In genomic region chr19:2351591-2351990, GRCh38 we compare ENCODE assay signal across 23 cellular contexts. TPM values are rescaled to one million over a fixed set of nuclear protein-coding genes. Genes with fewer than 3 reads are reported as not detected.
DNase-seq lines count a peak whose midpoint lies in the region; ATAC-seq, FAIRE-seq and TF ChIP-seq lines count a peak whose summit lies in the region.
"Had no signal": no experiment of that assay in that cellular context is flagged by ENCODE, and none has a peak within 500 bp of the region (broad histone marks: within the 10 kb centered on the region; RNA-seq: fewer than 3 reads in every experiment).

No MANE protein-coding gene starts in this region.

- no peak overlapping the region for H3K4me3 Mint-ChIP-seq in WTC11
- no peak overlapping the region for H3K4me3 Mint-ChIP-seq in stimulated activated memory B cell treated with anti-CD40 and anti-IgM and Interleukin-4, amounts not matched to agents 10 μg/mL and 1 μg/mL and 100 μg/mL, for 72 hours
- H3K4me3 Mint-ChIP-seq: CD4-positive, alpha-beta memory T cell; HFFc6 had no signal

- H3K4me1 Mint-ChIP-seq in WTC11 = no peaks in the 10 kb centered on the region
- H3K4me1 Mint-ChIP-seq in stimulated activated memory B cell treated with anti-CD40 and anti-IgM and Interleukin-4, amounts not matched to agents 10 μg/mL and 1 μg/mL and 100 μg/mL, for 72 hours = no peaks in the 10 kb centered on the region
- H3K4me1 Mint-ChIP-seq: CD4-positive, alpha-beta memory T cell had no signal

- 0 out of 2 replicates have a peak overlapping the region, but pooled peaks have one; percentile 27 for H3K27ac Mint-ChIP-seq in WTC11
- no peak overlapping the region for H3K27ac Mint-ChIP-seq in stimulated activated memory B cell treated with anti-CD40 and anti-IgM and Interleukin-4, amounts not matched to agents 10 μg/mL and 1 μg/mL and 100 μg/mL, for 72 hours
- H3K27ac Mint-ChIP-seq: CD4-positive, alpha-beta memory T cell; HFFc6 had no signal

- POLR2A ChIA-PET in WTC11 (lab: Charles Lee) = no interaction called here

- intact Hi-C loops in kidney (cut with DNase I) = no loop called here

- ATAC-seq in RWPE2 (ENCODE audit: low read depth) (no peak), WTC11 (no peak)
- peak; percentile 68 for ATAC-seq in stimulated activated memory B cell treated with anti-CD40 and anti-IgM and Interleukin-4, amounts not matched to agents 10 μg/mL and 1 μg/mL and 100 μg/mL, for 72 hours

- FAIRE-seq in kidney (lab: Jason Lieb, UNC) = no peak
- FAIRE-seq: GM12891, H54 had no signal

- TF ChIP-seq CTCF in RWPE2 (IDR thresholded peaks at IDR 0.05; ENCODE audit: poor library complexity, severe bottlenecking) (no peak), WTC11 (IDR thresholded peaks at IDR 0.05) (no peak), kidney (IDR thresholded peaks at IDR 0.05; ENCODE audit: borderline replicate concordance, extremely low read depth, insufficient read depth) (no peak)

- H3K27ac ChIP-seq in RWPE2 (ENCODE audit: poor library complexity, severe bottlenecking) (no peak overlapping the region), kidney (ENCODE audit: low read depth in 2 of 2, low read length in 2 of 2) (no peak overlapping the region)

- H3K4me1 ChIP-seq in RWPE2 (ENCODE audit: insufficient read depth, poor library complexity, severe bottlenecking) = no peaks in the 10 kb centered on the region
- no peaks in the 10 kb centered on the region for H3K4me1 ChIP-seq in kidney (ENCODE audit: control insufficient read depth in 1 of 2, insufficient read depth in 1 of 2, low read depth in 1 of 2, low read length in 2 of 2)
- H3K4me1 ChIP-seq: HAP-1 had no signal

- H3K9me3 ChIP-seq in RWPE2 (ENCODE audit: severe bottlenecking) = no peaks in the 10 kb centered on the region
- no peaks in the 10 kb centered on the region for H3K9me3 ChIP-seq in kidney (ENCODE audit: control insufficient read depth in 1 of 2, low read length in 2 of 2)
- H3K9me3 ChIP-seq: HAP-1 had no signal

- H3K27me3 Mint-ChIP-seq in WTC11 (ENCODE audit: low read depth) = no peaks in the 10 kb centered on the region
- no peaks in the 10 kb centered on the region for H3K27me3 Mint-ChIP-seq in stimulated activated memory B cell treated with anti-CD40 and anti-IgM and Interleukin-4, amounts not matched to agents 10 μg/mL and 1 μg/mL and 100 μg/mL, for 72 hours
- H3K27me3 Mint-ChIP-seq: CD4-positive, alpha-beta memory T cell had no signal

- no peaks in the 10 kb centered on the region for H3K27me3 ChIP-seq in RWPE2 (ENCODE audit: insufficient read depth, poor library complexity, severe bottlenecking)

- H3K9me3 Mint-ChIP-seq in WTC11 = no peaks in the 10 kb centered on the region
- no peaks in the 10 kb centered on the region for H3K9me3 Mint-ChIP-seq in stimulated activated memory B cell treated with anti-CD40 and anti-IgM and Interleukin-4, amounts not matched to agents 10 μg/mL and 1 μg/mL and 100 μg/mL, for 72 hours
- H3K9me3 Mint-ChIP-seq: CD4-positive, alpha-beta memory T cell; HFFc6 had no signal

- no peaks in the 10 kb centered on the region for H3K36me3 Mint-ChIP-seq in WTC11
- peaks cover 10% of the 10 kb centered on the region for H3K36me3 Mint-ChIP-seq in stimulated activated memory B cell treated with anti-CD40 and anti-IgM and Interleukin-4, amounts not matched to agents 10 μg/mL and 1 μg/mL and 100 μg/mL, for 72 hours

- H3K4me3 ChIP-seq in RWPE2 (ENCODE audit: severe bottlenecking) (no peak overlapping the region), kidney (ENCODE audit: low read length in 2 of 2) (no peak overlapping the region)
- H3K4me3 ChIP-seq: HAP-1 had no signal

- peak; percentile 59 for DNase-seq in RWPE2 (ENCODE audit: low spot score)
- no peak for DNase-seq in WTC11 (ENCODE audit: low spot score)
- peak; percentile 55 for DNase-seq in kidney
- no peak for DNase-seq in germinal center (ENCODE audit: low spot score)
- DNase-seq in NCI-H526 (lab: John Stamatoyannopoulos, UW) = no peak
- DNase-seq: C1 segment of cervical spinal cord, Calu3, COR-L47, DMS53, DMS79 treated with DMSO at 0.1 percent for 48 hours, GF-D8, GOT3, HFFc6 had no signal

- no peak overlapping the region for H3K9ac ChIP-seq in kidney (ENCODE audit: low read length in 2 of 2)

- H3K36me3 ChIP-seq in RWPE2 (ENCODE audit: low read depth) (no peaks in the 10 kb centered on the region), kidney (ENCODE audit: control insufficient read depth in 1 of 2, insufficient read depth in 2 of 2, low read length in 2 of 2) (peaks cover 5 to 15% of the 10 kb centered on the region in 2 donors)
- H3K36me3 ChIP-seq: HAP-1 had no signal

- CTCF ChIA-PET in WTC11 (lab: Charles Lee) = no interaction called here

TF ChIP-seq in WTC11, 78 proteins besides CTCF, POLR2A, EP300 and RAD21 (continues in another document):
- no peak for TF ChIP-seq ZNF263 (CRISPR knock-in tag; IDR thresholded peaks at IDR 0.05; ENCODE audit: low read depth)
- TF ChIP-seq, protein P1, sequence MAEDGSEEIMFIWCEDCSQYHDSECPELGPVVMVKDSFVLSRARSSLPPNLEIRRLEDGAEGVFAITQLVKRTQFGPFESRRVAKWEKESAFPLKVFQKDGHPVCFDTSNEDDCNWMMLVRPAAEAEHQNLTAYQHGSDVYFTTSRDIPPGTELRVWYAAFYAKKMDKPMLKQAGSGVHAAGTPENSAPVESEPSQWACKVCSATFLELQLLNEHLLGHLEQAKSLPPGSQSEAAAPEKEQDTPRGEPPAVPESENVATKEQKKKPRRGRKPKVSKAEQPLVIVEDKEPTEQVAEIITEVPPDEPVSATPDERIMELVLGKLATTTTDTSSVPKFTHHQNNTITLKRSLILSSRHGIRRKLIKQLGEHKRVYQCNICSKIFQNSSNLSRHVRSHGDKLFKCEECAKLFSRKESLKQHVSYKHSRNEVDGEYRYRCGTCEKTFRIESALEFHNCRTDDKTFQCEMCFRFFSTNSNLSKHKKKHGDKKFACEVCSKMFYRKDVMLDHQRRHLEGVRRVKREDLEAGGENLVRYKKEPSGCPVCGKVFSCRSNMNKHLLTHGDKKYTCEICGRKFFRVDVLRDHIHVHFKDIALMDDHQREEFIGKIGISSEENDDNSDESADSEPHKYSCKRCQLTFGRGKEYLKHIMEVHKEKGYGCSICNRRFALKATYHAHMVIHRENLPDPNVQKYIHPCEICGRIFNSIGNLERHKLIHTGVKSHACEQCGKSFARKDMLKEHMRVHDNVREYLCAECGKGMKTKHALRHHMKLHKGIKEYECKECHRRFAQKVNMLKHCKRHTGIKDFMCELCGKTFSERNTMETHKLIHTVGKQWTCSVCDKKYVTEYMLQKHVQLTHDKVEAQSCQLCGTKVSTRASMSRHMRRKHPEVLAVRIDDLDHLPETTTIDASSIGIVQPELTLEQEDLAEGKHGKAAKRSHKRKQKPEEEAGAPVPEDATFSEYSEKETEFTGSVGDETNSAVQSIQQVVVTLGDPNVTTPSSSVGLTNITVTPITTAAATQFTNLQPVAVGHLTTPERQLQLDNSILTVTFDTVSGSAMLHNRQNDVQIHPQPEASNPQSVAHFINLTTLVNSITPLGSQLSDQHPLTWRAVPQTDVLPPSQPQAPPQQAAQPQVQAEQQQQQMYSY (CRISPR knock-in tag; IDR thresholded peaks at IDR 0.05) = no peak
- TF ChIP-seq ETV6 (CRISPR knock-in tag; IDR thresholded peaks at IDR 0.05) = no peak
- no peak for TF ChIP-seq CREB1 (CRISPR knock-in tag; IDR thresholded peaks at IDR 0.05)
- TF ChIP-seq, protein P2, sequence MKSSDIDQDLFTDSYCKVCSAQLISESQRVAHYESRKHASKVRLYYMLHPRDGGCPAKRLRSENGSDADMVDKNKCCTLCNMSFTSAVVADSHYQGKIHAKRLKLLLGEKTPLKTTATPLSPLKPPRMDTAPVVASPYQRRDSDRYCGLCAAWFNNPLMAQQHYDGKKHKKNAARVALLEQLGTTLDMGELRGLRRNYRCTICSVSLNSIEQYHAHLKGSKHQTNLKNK (CRISPR knock-in tag; IDR thresholded peaks at IDR 0.05) = no peak
- TF ChIP-seq ELF4 (CRISPR knock-in tag; IDR thresholded peaks at IDR 0.05; ENCODE audit: low read depth) = no peak
- TF ChIP-seq NR3C1 (CRISPR knock-in tag; conservative IDR thresholded peaks at IDR 0.05; ENCODE audit: low read depth) = no peak
- no peak for TF ChIP-seq JAZF1 (CRISPR knock-in tag; IDR thresholded peaks at IDR 0.05)
- TF ChIP-seq ZNF317 (CRISPR knock-in tag; IDR thresholded peaks at IDR 0.05; ENCODE audit: borderline replicate concordance, low read depth) = no peak

RNA-seq across cellular contexts. Expression of gene TMPRSS9, which starts 8.5 kb away (rescaled TPM):
- total RNA-seq in WTC11 (2021) (0.37 to 0.57 TPM (median 0.55 TPM) in 3 replicates), kidney (not detected)
- not detected for polyA plus RNA-seq in kidney (ENCODE audit: insufficient read depth, low read depth, low replicate concordance)
- total RNA-seq: A172; A673; Calu3; CD4-positive, alpha-beta memory T cell; Daoy; HFFc6 had no signal
- polyA plus RNA-seq: BJ; CD4-positive, alpha-beta memory T cell had no signal

RNA-seq across cellular contexts. Expression of gene SPPL2B, which starts 23.1 kb away (rescaled TPM):
- total RNA-seq in WTC11 (2021) = 94.6 to 117 TPM (median 95.8 TPM) in 3 replicates
- total RNA-seq in kidney = 94.1 TPM
- polyA plus RNA-seq in kidney (ENCODE audit: insufficient read depth, low read depth, low replicate concordance) = 25.3 TPM

RNA-seq across cellular contexts. Expression of gene LSM7, which starts 23.2 kb away (rescaled TPM):
- total RNA-seq in WTC11 (2021) (245 to 250 TPM (median 248 TPM) in 3 replicates), kidney (54.0 TPM)
- 160 TPM for polyA plus RNA-seq in kidney (ENCODE audit: insufficient read depth, low read depth, low replicate concordance)

RNA-seq across cellular contexts. Expression of gene LINGO3, which starts 43.6 kb away (rescaled TPM):
- total RNA-seq in WTC11 (2021) = 2.0 to 2.9 TPM (median 2.8 TPM) in 3 replicates
- total RNA-seq in kidney = 0.09 TPM
- polyA plus RNA-seq in kidney (ENCODE audit: insufficient read depth, low read depth, low replicate concordance) = not detected
- total RNA-seq: A172, A673, Calu3, G401, HFFc6 had no signal
- polyA plus RNA-seq: BJ had no signal

Comparison
In these comparisons a context has a peak if more than half of its experiments do, and no peak if none do; other contexts are left out.
1. DNase-seq: peak in RWPE2 (single experiment) and kidney (single experiment); none in WTC11 (single experiment), germinal center (single experiment) and NCI-H526 (0 of 2).